In genomic region chr3:134029734-134030381, GRCh38 we compare ENCODE assay signal across 8 cellular contexts. TPM values are rescaled to one million over a fixed set of nuclear protein-coding genes. Genes with fewer than 3 reads are reported as not detected.
A peak's percentile ranks its signal among the peaks of the same experiment; 100 is the strongest.
DNase-seq lines count a peak whose midpoint lies in the region; ATAC-seq, FAIRE-seq and TF ChIP-seq lines count a peak whose summit lies in the region.

TSS of gene SLCO2A1 (minus strand) at chr3:134029925. CDS start at chr3:134029802, 123 bp downstream.

- no peak for TF ChIP-seq POLR2A in breast epithelium (IDR thresholded peaks at IDR 0.05)

- peak within 1 kb of the TSS; percentile 72 to 82 for H3K27ac ChIP-seq in breast epithelium

- ATAC-seq in stimulated activated naive CD8-positive, alpha-beta T cell treated with anti-CD3 and anti-CD28 coated beads, Interleukin-15, Interleukin-2, amounts not matched to agents 100 U/mL and 50 U/mL, for 24 hours = no peak
- no peak for ATAC-seq in HG02759 (IDR thresholded peaks at IDR 0.05; ENCODE audit: unreplicated experiment)

- H3K4me3 ChIP-seq in breast epithelium = peak within 1 kb of the TSS; percentile 55 to 95 (median 62)

- intact Hi-C loops in breast epithelium (cut with DNase I; ENCODE audit: low total_unique reads) = no loop called here

- H3K36me3 ChIP-seq in breast epithelium = no peaks in the 10 kb centered on the region

- no peaks in the 10 kb centered on the region for H3K9me3 ChIP-seq in breast epithelium

- no peak for FAIRE-seq in D721Med (lab: Jason Lieb, UNC)

- H3K4me1 ChIP-seq in breast epithelium = no peaks in the 10 kb centered on the region

- TF ChIP-seq CTCF in D721Med (IDR thresholded peaks at IDR 0.05; ENCODE audit: insufficient read depth, missing control alignments) (no peak), breast epithelium (IDR thresholded peaks at IDR 0.05) (no peak)

- in situ Hi-C loops in G401 (cut with HindIII; ENCODE audit: low sequenced_read_pairs) = no loop called here

- DNase-seq in D721Med (ENCODE audit: insufficient read length, low spot score) (peak; percentile 29), NCI-H1092 (lab: John Stamatoyannopoulos, UW) (peak; percentile 15), breast epithelium (ENCODE audit: low spot score in 2 of 2) (peak in 1 of 2 donors; percentile 68), kidney tubule cell (ENCODE audit: low spot score) (peak; percentile 76), GM19240 (ENCODE audit: insufficient read length, low spot score) (no peak), G401 (ENCODE audit: low spot score) (no peak)
- DNase-seq in stimulated activated naive CD8-positive, alpha-beta T cell treated with anti-CD3 and anti-CD28 coated beads, Interleukin-15, Interleukin-2, amounts not matched to agents 100 U/mL and 50 U/mL, for 24 hours = peak; percentile 38

- H3K27me3 ChIP-seq in breast epithelium = peaks cover 0 to 8% of the 10 kb centered on the region in 2 donors

RNA-seq across cellular contexts. Expression of gene SLCO2A1, which starts in this region (rescaled TPM):
- total RNA-seq in breast epithelium = 10 to 100 TPM in 1 of 3 donors, 1 to 10 TPM in 2; 4.2 to 11.1 (median 7.5) TPM
- not detected in 2 replicates for total RNA-seq in G401 (2014; rRNA removed; shearing (Covaris generic))

Comparison
In these comparisons a context has a peak if more than half of its experiments do, and no peak if none do; other contexts are left out.
1. DNase-seq: peak in D721Med (single experiment), NCI-H1092 (single experiment), kidney tubule cell (single experiment) and stimulated activated naive CD8-positive, alpha-beta T cell treated with anti-CD3 and anti-CD28 coated beads, Interleukin-15, Interleukin-2, amounts not matched to agents 100 U/mL and 50 U/mL, for 24 hours (single experiment); none in GM19240 (single experiment) and G401 (single experiment).